Comparison of ENCODE assay signal across 8 cellular contexts in the genomic region with DNA sequence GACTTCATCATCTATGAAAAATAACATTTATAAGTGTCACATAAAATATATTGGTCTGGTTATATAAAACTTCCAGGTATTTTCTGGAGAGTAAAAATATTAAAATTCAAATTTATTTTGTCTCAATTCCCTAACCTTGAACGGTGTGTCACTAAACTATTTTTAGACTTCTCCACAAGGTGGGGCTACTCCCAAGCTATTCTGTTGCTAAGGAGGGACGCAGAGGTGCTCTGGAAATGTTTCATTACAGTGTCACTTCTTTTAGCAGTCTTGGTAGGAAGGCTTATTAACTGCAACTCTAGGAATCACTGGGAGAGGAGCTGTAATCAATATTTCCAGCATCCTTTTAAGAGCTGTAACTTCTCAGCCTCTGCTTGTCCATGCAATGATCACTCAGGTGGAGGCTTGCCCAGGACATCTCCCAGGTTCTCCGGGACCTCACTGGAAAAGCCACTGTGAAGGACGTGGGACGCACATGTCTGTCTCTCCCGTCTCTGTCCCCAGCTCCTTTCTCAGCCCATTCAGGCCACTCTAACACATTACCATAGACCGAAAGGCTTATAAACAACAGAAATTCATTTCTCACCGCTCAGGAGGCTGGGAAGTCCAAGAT. TPM values are rescaled to one million over a fixed set of nuclear protein-coding genes. Genes with fewer than 3 reads are reported as not detected.
DNase-seq lines count a peak whose midpoint lies in the region; ATAC-seq and TF ChIP-seq lines count a peak whose summit lies in the region.

No MANE protein-coding gene starts in this region.

- no peak overlapping the region for H3K27ac ChIP-seq in A673 (ENCODE audit: low read depth, low read length, poor library complexity, severe bottlenecking)

- BruUV-seq in A673 (replicated peaks; lab: Mats Ljungman, UMichigan): no TSS peak

- no peaks in the 10 kb centered on the region for H3K36me3 Mint-ChIP-seq in T-helper 17 cell (ENCODE audit: low read depth)

- no peak for TF ChIP-seq POLR2A in erythroblast (IDR thresholded peaks at IDR 0.05; ENCODE audit: low read length)

- peaks cover 10% of the 10 kb centered on the region for H3K27me3 ChIP-seq in A673 (replicated peaks; ENCODE audit: insufficient read depth, low read depth, low read length, poor library complexity)

- H3K27ac Mint-ChIP-seq in T-helper 17 cell: no peak overlapping the region

- DNase-seq in A673 (ENCODE audit: low spot score) (peak; percentile 60), HEK293T (ENCODE audit: extremely low spot score) (peak; percentile 62), NCI-H82 treated with DMSO at 0.1 percent for 48 hours (lab: John Stamatoyannopoulos, UW; ENCODE audit: unreplicated experiment) (peak; percentile 10), erythroblast (lab: John Stamatoyannopoulos, UW) (peak; percentile 3 to 22), putamen (ENCODE audit: low spot score) (peak; percentile 58), T-helper 17 cell (no peak)
- DNase-seq in stimulated activated CD4-positive, alpha-beta T cell treated with anti-CD3 and anti-CD28 coated beads, Interleukin-15, amount 100 ng/mL, for 24 hours: no peak

- no peaks in the 10 kb centered on the region for H3K36me3 ChIP-seq in A673 (ENCODE audit: insufficient read depth, low read length, poor library complexity, severe bottlenecking)

- POLR2A ChIA-PET in A673 (lab: Charles Lee; ENCODE audit: low non-redundant PET) (no interaction called here), HEK293T (lab: Yijun Ruan, JAX) (no interaction called here)

- H3K27me3 Mint-ChIP-seq in T-helper 17 cell: no peaks in the 10 kb centered on the region

- no peaks in the 10 kb centered on the region for H3K4me1 ChIP-seq in A673 (ENCODE audit: insufficient read depth, low read length, poor library complexity, severe bottlenecking)

- intact Hi-C loops in A673 (cut with micrococcal nuclease; ENCODE audit: unreplicated experiment): loop anchor here (1.0 kb wide), 1 partner anchor 671 kb away; no protein-coding TSS in a partner anchor

- no peaks in the 10 kb centered on the region for H3K9me3 ChIP-seq in A673 (ENCODE audit: low read depth, low read length, poor library complexity, severe bottlenecking)
- no peaks in the 10 kb centered on the region for H3K9me3 ChIP-seq in T-helper 17 cell (ENCODE audit: control insufficient read depth, low read length, poor library complexity, severe bottlenecking)

- H3K4me1 Mint-ChIP-seq in T-helper 17 cell: no peaks in the 10 kb centered on the region

- no peak for ATAC-seq in T-helper 17 cell
- ATAC-seq in GM18873 (IDR thresholded peaks at IDR 0.05; ENCODE audit: low FRiP score, unreplicated experiment): no peak

- TF ChIP-seq CTCF in A673 (conservative IDR thresholded peaks at IDR 0.05; ENCODE audit: low read depth, low read length): peak; percentile 64

- H3K4me3 Mint-ChIP-seq in T-helper 17 cell: no peak overlapping the region

- no peak overlapping the region for H3K4me3 ChIP-seq in A673 (ENCODE audit: low read depth, low read length, poor library complexity, severe bottlenecking)

- CTCF ChIA-PET in A673 (lab: Charles Lee): interaction anchor here (0.5 to 0.8 kb wide), 3 partner anchors 558 to 1597 kb away, joined by 3 to 8 read pairs (median 3); no protein-coding TSS in a partner anchor
- CTCF ChIA-PET in HEK293T (lab: Yijun Ruan, JAX): interaction anchor here (1.0 to 2.1 kb wide), 4 partner anchors 20 to 672 kb away, joined by 3 to 10 read pairs (median 4); no protein-coding TSS in a partner anchor

TF ChIP-seq in HEK293T, 16 proteins besides CTCF, POLR2A, EP300 and RAD21:
- TF ChIP-seq SUZ12 (IDR thresholded peaks at IDR 0.05) (no peak), L3MBTL2 (conservative IDR thresholded peaks at IDR 0.05) (no peak), FOXA1 (IDR thresholded peaks at IDR 0.05) (no peak), ZNF384 (IDR thresholded peaks at IDR 0.05) (no peak), BHLHE40 (IDR thresholded peaks at IDR 0.05; ENCODE audit: borderline replicate concordance) (no peak), ARNT (IDR thresholded peaks at IDR 0.05) (no peak), HDGF (IDR thresholded peaks at IDR 0.05; ENCODE audit: borderline replicate concordance) (no peak), FOXK2 (IDR thresholded peaks at IDR 0.05) (no peak)
TF ChIP-seq in HEK293T: peak in this region for 0.

RNA-seq across cellular contexts. Expression of a gene that starts 32.5 kb away (rescaled TPM):
- total RNA-seq in A673 (2021): 0.11 TPM in 1 of 2 replicates, not detected in the other
- total RNA-seq in T-helper 17 cell: not detected

Comparison
In these comparisons a context has a peak if more than half of its experiments do, and no peak if none do; other contexts are left out.
1. DNase-seq: peak in A673 (single experiment), HEK293T (single experiment), NCI-H82 treated with DMSO at 0.1 percent for 48 hours (single experiment), erythroblast (2 of 2) and putamen (single experiment); none in T-helper 17 cell (0 of 3) and stimulated activated CD4-positive, alpha-beta T cell treated with anti-CD3 and anti-CD28 coated beads, Interleukin-15, amount 100 ng/mL, for 24 hours (single experiment).